2 cellular contexts compared by ENCODE assay signal in genomic region chr15:63027646-63028045, GRCh38.
TF ChIP-seq lines count a peak whose summit lies in the region.

No MANE protein-coding gene starts in this region.

TF ChIP-seq in IMR-90, 13 proteins besides CTCF, POLR2A, EP300 and RAD21:
- TF ChIP-seq CEBPB (IDR thresholded peaks at IDR 0.05; ENCODE audit: low read depth, low read length) (no peak), MAFK (IDR thresholded peaks at IDR 0.05; ENCODE audit: low read depth, low read length) (no peak), SMC3 (IDR thresholded peaks at IDR 0.05; ENCODE audit: low read depth, low read length) (no peak)

TF ChIP-seq in GM12878, 131 proteins besides CTCF, POLR2A, EP300 and RAD21:
- TF ChIP-seq IKZF1 (conservative IDR thresholded peaks at IDR 0.05) (no peak), FOXK2 (IDR thresholded peaks at IDR 0.05) (no peak), SPI1 (IDR thresholded peaks at IDR 0.05; ENCODE audit: borderline replicate concordance, insufficient read depth, low read depth, low read length) (0 out of 2 replicates have a peak, but pooled peaks have one; percentile 8), WRNIP1 (IDR thresholded peaks at IDR 0.05; ENCODE audit: borderline replicate concordance, low read depth, low read length) (no peak)
